Comparison of ENCODE assay signal across 8 cellular contexts in the genomic region with DNA sequence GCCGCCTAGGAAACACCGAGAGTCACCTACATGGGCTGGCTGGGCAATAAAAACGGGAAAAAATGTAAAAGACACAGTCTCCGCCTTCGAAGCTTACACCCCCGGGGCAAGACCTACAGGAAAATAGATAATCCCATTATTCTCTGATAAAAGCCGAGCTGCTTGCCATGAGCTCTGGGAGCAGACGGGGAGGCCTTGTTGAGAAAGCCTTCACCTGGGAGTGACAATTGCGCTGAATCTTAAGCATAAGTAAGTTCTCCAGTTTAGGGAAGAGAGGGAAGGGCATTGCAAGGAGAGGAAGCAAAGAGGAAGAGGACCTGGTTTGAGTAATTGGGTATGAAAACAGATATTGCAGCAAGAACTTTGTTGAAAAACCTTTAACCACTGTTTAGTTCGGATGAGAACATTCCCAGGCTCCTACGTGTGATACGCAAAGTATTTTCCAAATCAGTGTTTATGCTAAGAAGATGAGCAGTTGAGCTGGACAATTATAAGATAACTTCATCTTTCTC. TPM values are rescaled to one million over a fixed set of nuclear protein-coding genes. Genes with fewer than 3 reads are reported as not detected.
DNase-seq lines count a peak whose midpoint lies in the region; ATAC-seq and TF ChIP-seq lines count a peak whose summit lies in the region.

No MANE protein-coding gene starts in this region.

- DNase-seq in superior temporal gyrus (ENCODE audit: extremely low spot score) (no peak), NCI-H524 treated with DMSO at 0.1 percent for 48 hours (lab: John Stamatoyannopoulos, UW) (no peak), DMS153 treated with DMSO at 0.1 percent for 48 hours (lab: John Stamatoyannopoulos, UW; ENCODE audit: unreplicated experiment) (no peak)

- H3K27ac Mint-ChIP-seq in brain: peak overlapping the region; percentile 99 to 100 (median 99)

- H3K36me3 ChIP-seq in BLaER1 treated with 17β-estradiol and CSF1 and Interleukin-3, amounts not matched to agents 10 nM and 100 nM: peaks cover 0 to 18% (median 7%) of the 10 kb centered on the region in 11 experiments; a peak in 12 of 22 replicates
- H3K36me3 ChIP-seq in HUES48 (ENCODE audit: control insufficient read depth, insufficient read depth, low read length): no peaks in the 10 kb centered on the region
- no peaks in the 10 kb centered on the region for H3K36me3 ChIP-seq in mucosa of rectum (ENCODE audit: control insufficient read depth in 2 of 2, insufficient read depth in 2 of 2, low read length in 2 of 2)

- peak overlapping the region; percentile 49 to 93 (median 88); a peak in 21 of 22 replicates for H3K27ac ChIP-seq in BLaER1 treated with 17β-estradiol and CSF1 and Interleukin-3, amounts not matched to agents 10 nM and 100 nM
- H3K27ac ChIP-seq in HUES48 (ENCODE audit: low read depth, low read length): peak overlapping the region; percentile 91
- H3K27ac ChIP-seq in mucosa of rectum (ENCODE audit: low read depth in 2 of 2, low read length in 2 of 2): peak overlapping the region; percentile 95 to 96

- H3K4me1 Mint-ChIP-seq in brain: peaks cover 48% of the 10 kb centered on the region

- peak overlapping the region; percentile 79 to 95 (median 89) for H3K4me2 ChIP-seq in BLaER1 treated with 17β-estradiol and CSF1 and Interleukin-3, amounts not matched to agents 10 nM and 100 nM

- H3K9me3 Mint-ChIP-seq in brain: no peaks in the 10 kb centered on the region

- TF ChIP-seq CTCF in brain (conservative IDR thresholded peaks at IDR 0.05): no peak

- peaks cover 0 to 27% (median 5%) of the 10 kb centered on the region in 11 experiments; a peak in 6 of 22 replicates for H4K20me1 ChIP-seq in BLaER1 treated with 17β-estradiol and CSF1 and Interleukin-3, amounts not matched to agents 10 nM and 100 nM

- peak overlapping the region; percentile 100 for H3K4me3 Mint-ChIP-seq in brain

- H3K9ac ChIP-seq in BLaER1 treated with 17β-estradiol and CSF1 and Interleukin-3, amounts not matched to agents 10 nM and 100 nM: peak overlapping the region; percentile 87 to 92 (median 91)
- H3K9ac ChIP-seq in HUES48 (ENCODE audit: low read depth, low read length): peak overlapping the region; percentile 72
- H3K9ac ChIP-seq in mucosa of rectum (ENCODE audit: low read depth in 1 of 2, low read length in 2 of 2): peak overlapping the region; percentile 93 to 95

- peaks cover 22 to 38% (median 29%) of the 10 kb centered on the region in 10 experiments for H3K4me1 ChIP-seq in BLaER1 treated with 17β-estradiol and CSF1 and Interleukin-3, amounts not matched to agents 10 nM and 100 nM
- H3K4me1 ChIP-seq in HUES48 (ENCODE audit: control insufficient read depth, insufficient read depth, low read length) (no peaks in the 10 kb centered on the region; the same call in 1 of the 2 replicates), mucosa of rectum (ENCODE audit: control insufficient read depth in 2 of 2, insufficient read depth in 2 of 2, low read length in 2 of 2) (peaks cover 13 to 16% of the 10 kb centered on the region in 2 donors)

- no peak for ATAC-seq in HG03159 (IDR thresholded peaks at IDR 0.05; ENCODE audit: unreplicated experiment)

- H3K36me3 Mint-ChIP-seq in brain: peaks cover 13% of the 10 kb centered on the region

- peak overlapping the region; percentile 78 to 98 (median 92) for H3K4me3 ChIP-seq in BLaER1 treated with 17β-estradiol and CSF1 and Interleukin-3, amounts not matched to agents 10 nM and 100 nM
- H3K4me3 ChIP-seq in HUES48 (ENCODE audit: low read depth, low read length) (peak overlapping the region; percentile 86), mucosa of rectum (ENCODE audit: low read length in 2 of 2) (peak overlapping the region; percentile 95 to 97)

- no peaks in the 10 kb centered on the region for H3K27me3 ChIP-seq in BLaER1 treated with 17β-estradiol and CSF1 and Interleukin-3, amounts not matched to agents 10 nM and 100 nM
- H3K27me3 ChIP-seq in HUES48 (ENCODE audit: control insufficient read depth, insufficient read depth, low read length): no peaks in the 10 kb centered on the region
- H3K27me3 ChIP-seq in mucosa of rectum (ENCODE audit: control insufficient read depth in 2 of 2, insufficient read depth in 2 of 2, low read length in 2 of 2): peaks cover 0 to 2% of the 10 kb centered on the region in 2 donors

- H3K27me3 Mint-ChIP-seq in brain: peaks cover 11% of the 10 kb centered on the region

- H3K9me3 ChIP-seq in BLaER1 treated with 17β-estradiol and CSF1 and Interleukin-3, amounts not matched to agents 10 nM and 100 nM (replicated peaks in 1 of 11): peaks cover 0 to 9% (median 6%) of the 10 kb centered on the region in 11 experiments; a peak in 5 of 22 replicates
- H3K9me3 ChIP-seq in HUES48 (ENCODE audit: control insufficient read depth, insufficient read depth, low read length): no peaks in the 10 kb centered on the region
- no peaks in the 10 kb centered on the region for H3K9me3 ChIP-seq in mucosa of rectum (ENCODE audit: control insufficient read depth in 2 of 2, low read length in 2 of 2)

RNA-seq across cellular contexts. Expression of gene BTBD10, which starts 0.8 kb away (rescaled TPM):
- polyA plus RNA-seq in brain (ENCODE audit: insufficient read depth, low read depth, low replicate concordance): 16.6 TPM

RNA-seq across cellular contexts. Expression of gene PTH, which starts 32.0 kb away (rescaled TPM):
- not detected for polyA plus RNA-seq in brain (ENCODE audit: insufficient read depth, low read depth, low replicate concordance)
